In the genomic region with DNA sequence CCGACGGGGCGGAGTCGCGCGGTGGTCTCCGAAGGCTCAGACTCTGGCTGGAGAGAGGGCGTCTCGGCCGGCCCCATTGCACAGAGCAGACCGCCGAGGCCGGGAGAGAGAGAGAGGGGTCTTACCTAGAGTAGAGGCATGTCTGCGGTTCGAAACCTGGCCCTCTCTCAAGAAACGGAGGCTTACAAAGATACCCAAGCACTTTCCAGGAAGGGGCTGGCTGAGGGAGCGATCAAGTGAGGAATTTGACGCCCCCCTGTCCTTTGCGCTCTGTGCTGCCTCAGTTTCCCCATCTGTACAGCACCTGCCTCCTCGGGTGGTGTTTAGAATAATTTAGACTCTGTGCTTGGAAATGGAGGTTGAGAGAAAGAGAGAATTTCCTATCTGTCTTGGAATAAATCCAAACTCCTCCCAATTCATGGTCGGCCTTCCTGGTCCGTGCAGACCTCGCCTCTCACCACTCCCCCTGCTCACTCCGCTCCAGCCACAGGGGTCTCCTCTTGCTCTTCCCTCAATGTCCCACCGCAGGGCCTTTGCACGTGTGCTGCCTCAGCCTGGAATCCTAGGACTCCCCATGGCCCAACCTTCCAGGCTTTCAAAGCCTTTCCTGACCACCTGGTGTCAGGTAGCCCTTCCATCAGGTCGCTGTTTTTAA, we compare ENCODE assay signal across 8 cellular contexts. TPM values are rescaled to one million over a fixed set of nuclear protein-coding genes. Genes with fewer than 3 reads are reported as not detected.
A peak's percentile ranks its signal among the peaks of the same experiment; 100 is the strongest.
DNase-seq lines count a peak whose midpoint lies in the region; ATAC-seq and TF ChIP-seq lines count a peak whose summit lies in the region.

No MANE protein-coding gene starts in this region.

- H3K9ac ChIP-seq in liver (ENCODE audit: low read depth in 1 of 2, low read length in 2 of 2) = peak overlapping the region; percentile 57 to 84

- TF ChIP-seq CTCF in astrocyte of the cerebellum (IDR thresholded peaks at IDR 0.05; ENCODE audit: low read depth, low read length, missing control alignments) (no peak), liver (IDR thresholded peaks at IDR 0.05; ENCODE audit: low read depth, low read length, missing input control) (no peak), GM10248 (IDR thresholded peaks at IDR 0.05; ENCODE audit: control extremely low read depth, extremely low read depth, low read depth, missing control alignments) (no peak)

- ATAC-seq in GM18502 (IDR thresholded peaks at IDR 0.05; ENCODE audit: poor library complexity, unreplicated experiment) = no peak

- H3K27ac ChIP-seq in KOPT-K1 (ENCODE audit: low read depth, low read length, poor library complexity, severe bottlenecking) (peak overlapping the region; percentile 23), liver (ENCODE audit: low read depth in 1 of 2, low read length in 2 of 2) (peak overlapping the region; percentile 72 to 89), urinary bladder (ENCODE audit: low read depth) (no peak overlapping the region)

- H3K4me1 ChIP-seq in liver (ENCODE audit: control insufficient read depth in 4 of 4, insufficient read depth in 4 of 4, low read length in 3 of 4) (peaks cover 12 to 35% (median 26%) of the 10 kb centered on the region in 4 donors), urinary bladder (ENCODE audit: insufficient read depth) (peaks cover 2% of the 10 kb centered on the region)

- POLR2A ChIA-PET in GM10248 (lab: Yijun Ruan, JAX) = interaction anchor here (0.7 to 1.0 kb wide), 5 partner anchors 14 to 123 kb away, joined by 3 to 9 read pairs (median 4); partner anchors contain the start of genes KMT5C, NAT14, UBE2S and ZNF628

- CTCF ChIA-PET in GM10248 (lab: Yijun Ruan, JAX) = interaction anchor here (1.0 to 2.7 kb wide), 4 partner anchors 42 to 302 kb away, joined by 3 to 25 read pairs (median 3); no protein-coding TSS in a partner anchor

- H3K9me3 ChIP-seq in KOPT-K1 (ENCODE audit: insufficient read depth, low read length, poor library complexity, severe bottlenecking) = no peaks in the 10 kb centered on the region
- H3K9me3 ChIP-seq in liver (ENCODE audit: control insufficient read depth in 4 of 4, low read length in 3 of 4) = no peaks in the 10 kb centered on the region

- TF ChIP-seq RAD21 in liver (IDR thresholded peaks at IDR 0.05) = no peak

- in situ Hi-C loops in astrocyte of the cerebellum (cut with HindIII; ENCODE audit: low sequenced_read_pairs) = no loop called here

- no peaks in the 10 kb centered on the region for H3K36me3 ChIP-seq in KOPT-K1 (ENCODE audit: insufficient read depth, low read length)
- H3K36me3 ChIP-seq in liver (ENCODE audit: control insufficient read depth in 4 of 4, insufficient read depth in 3 of 4, low read depth in 1 of 4, low read length in 3 of 4) = no peaks in the 10 kb centered on the region
- no peaks in the 10 kb centered on the region for H3K36me3 ChIP-seq in urinary bladder (ENCODE audit: insufficient read depth)

- no peaks in the 10 kb centered on the region for H3K27me3 ChIP-seq in liver (ENCODE audit: control insufficient read depth in 4 of 4, insufficient read depth in 4 of 4, low read length in 3 of 4)

- DNase-seq in COLO668 (lab: John Stamatoyannopoulos, UW; ENCODE audit: unreplicated experiment) (peak; percentile 16), astrocyte of the cerebellum (ENCODE audit: low read depth) (no peak), NCI-H1105 (lab: John Stamatoyannopoulos, UW) (no peak), GM10248 (ENCODE audit: extremely low spot score) (no peak)

- H3K4me3 ChIP-seq in astrocyte of the cerebellum (ENCODE audit: low read depth, low read length) (peak overlapping the region; percentile 51), liver (ENCODE audit: low read depth in 1 of 3, low read length in 3 of 3) (peak overlapping the region; percentile 38 to 85 (median 58)), urinary bladder (ENCODE audit: low read depth, low read length) (peak overlapping the region; percentile 52)

- 12% methylated on average over 27 of the region's 27 CpGs for WGBS in liver
- 10% methylated on average over 27 of the region's 27 CpGs for WGBS in urinary bladder

TF ChIP-seq in liver, 16 proteins besides CTCF, POLR2A, EP300 and RAD21:
- TF ChIP-seq SP1 (IDR thresholded peaks at IDR 0.05) (no peak), FOXA1 (IDR thresholded peaks at IDR 0.05) (no peak), RXRA (IDR thresholded peaks at IDR 0.05) (no peak), TAF1 (conservative IDR thresholded peaks at IDR 0.05) (no peak)
- TF ChIP-seq, protein P1, sequence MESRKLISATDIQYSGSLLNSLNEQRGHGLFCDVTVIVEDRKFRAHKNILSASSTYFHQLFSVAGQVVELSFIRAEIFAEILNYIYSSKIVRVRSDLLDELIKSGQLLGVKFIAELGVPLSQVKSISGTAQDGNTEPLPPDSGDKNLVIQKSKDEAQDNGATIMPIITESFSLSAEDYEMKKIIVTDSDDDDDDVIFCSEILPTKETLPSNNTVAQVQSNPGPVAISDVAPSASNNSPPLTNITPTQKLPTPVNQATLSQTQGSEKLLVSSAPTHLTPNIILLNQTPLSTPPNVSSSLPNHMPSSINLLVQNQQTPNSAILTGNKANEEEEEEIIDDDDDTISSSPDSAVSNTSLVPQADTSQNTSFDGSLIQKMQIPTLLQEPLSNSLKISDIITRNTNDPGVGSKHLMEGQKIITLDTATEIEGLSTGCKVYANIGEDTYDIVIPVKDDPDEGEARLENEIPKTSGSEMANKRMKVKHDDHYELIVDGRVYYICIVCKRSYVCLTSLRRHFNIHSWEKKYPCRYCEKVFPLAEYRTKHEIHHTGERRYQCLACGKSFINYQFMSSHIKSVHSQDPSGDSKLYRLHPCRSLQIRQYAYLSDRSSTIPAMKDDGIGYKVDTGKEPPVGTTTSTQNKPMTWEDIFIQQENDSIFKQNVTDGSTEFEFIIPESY (IDR thresholded peaks at IDR 0.05) = no peak
- TF ChIP-seq, protein P2, sequence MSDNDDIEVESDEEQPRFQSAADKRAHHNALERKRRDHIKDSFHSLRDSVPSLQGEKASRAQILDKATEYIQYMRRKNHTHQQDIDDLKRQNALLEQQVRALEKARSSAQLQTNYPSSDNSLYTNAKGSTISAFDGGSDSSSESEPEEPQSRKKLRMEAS (IDR thresholded peaks at IDR 0.05) = no peak
TF ChIP-seq in liver: peak in this region for 0.

RNA-seq across cellular contexts. Expression of gene ISOC2, which starts 0.7 kb away (rescaled TPM):
- total RNA-seq in liver = 100 to 1,000 TPM in 1 of 2 donors, 10 to 100 TPM in 1; 49.1 to 101 TPM
- 100 to 1,000 TPM; 136 to 181 TPM for polyA plus RNA-seq in liver
- total RNA-seq in urinary bladder = 35.1 TPM
- polyA plus RNA-seq in urinary bladder = 94.1 TPM

RNA-seq across cellular contexts. Expression of gene C19orf85, which starts 2.5 kb away (rescaled TPM):
- total RNA-seq in liver (not detected), urinary bladder (not detected)
- polyA plus RNA-seq in liver (not detected), urinary bladder (0.51 TPM)

RNA-seq across cellular contexts. Expression of gene ZNF628, which starts 14.3 kb away (rescaled TPM):
- total RNA-seq in liver (1 to 10 TPM; 1.1 to 1.9 TPM), urinary bladder (0.79 TPM)
- polyA plus RNA-seq in liver (1 to 10 TPM in 1 of 2 donors, under 1 TPM in 1; 0.99 to 4.4 TPM), urinary bladder (11.9 TPM)

RNA-seq across cellular contexts. Expression of gene SHISA7, which starts 19.0 kb away (rescaled TPM):
- 1 to 10 TPM in 1 of 2 donors, not detected in 1; 1.6 TPM for total RNA-seq in liver
- polyA plus RNA-seq in liver = not detected
- total RNA-seq in urinary bladder = 0.16 TPM
- polyA plus RNA-seq in urinary bladder = 0.05 TPM

RNA-seq across cellular contexts. Expression of gene NAT14, which starts 22.9 kb away (rescaled TPM):
- total RNA-seq in liver (1 to 10 TPM; 1.4 to 3.7 TPM), urinary bladder (7.1 TPM)
- polyA plus RNA-seq in liver (1 to 10 TPM; 2.6 to 3.5 TPM), urinary bladder (27.0 TPM)
